Comparison of ENCODE assay signal across 28 cellular contexts in genomic region chr2:236877972-236878371, GRCh38.
"Had no signal": no experiment of that assay in that cellular context is flagged by ENCODE, and none has a peak within 500 bp of the region (broad histone marks: within the 10 kb centered on the region; RNA-seq: fewer than 3 reads in every experiment).

No MANE protein-coding gene starts in this region.

- H3K9me3 ChIP-seq: stomach, suprapubic skin, testis, thoracic aorta, thyroid gland, tibial artery, tibial nerve, upper lobe of left lung, upper lobe of right lung, uterus, vagina had no signal

- H3K4me3 Mint-ChIP-seq: stimulated activated effector memory CD8-positive, alpha-beta T cell treated with anti-CD3 and anti-CD28 coated beads, Interleukin-12 subunit alpha, Interleukin-12 subunit beta, amount 100 ng/mL, for 72 hours; stimulated activated memory B cell treated with anti-CD40 and anti-IgM and Interleukin-4, amounts not matched to agents 10 μg/mL and 1 μg/mL and 100 μg/mL, for 72 hours; stimulated activated naive B cell treated with anti-CD40 and anti-IgM and Interleukin-4, amounts not matched to agents 10 μg/mL and 1 μg/mL and 100 μg/mL, for 72 hours; stimulated activated naive CD8-positive, alpha-beta T cell treated with anti-CD3 and anti-CD28 coated beads, Interleukin-15, amount 100 ng/mL, for 72 hours; stimulated activated naive CD8-positive, alpha-beta T cell treated with anti-CD3 and anti-CD28 coated beads, Interleukin-15, Interleukin-2, amounts not matched to agents 100 ng/mL and 50 ng/mL, for 24 hours; type B pancreatic cell had no signal

- H3K27me3 Mint-ChIP-seq: stimulated activated naive CD8-positive, alpha-beta T cell treated with anti-CD3 and anti-CD28 coated beads, Interleukin-15, amount 100 ng/mL, for 72 hours had no signal

- H3K4me1 ChIP-seq: stomach, testis, transverse colon, uterus had no signal

- H3K4me3 ChIP-seq: stomach, suprapubic skin, testis, thoracic aorta, thyroid gland, tibial artery, tibial nerve, transverse colon, upper lobe of left lung, upper lobe of right lung, uterus, vagina had no signal

- H3K36me3 Mint-ChIP-seq: stimulated activated effector memory CD8-positive, alpha-beta T cell treated with anti-CD3 and anti-CD28 coated beads, Interleukin-12 subunit alpha, Interleukin-12 subunit beta, amount 100 ng/mL, for 72 hours; stimulated activated memory B cell treated with anti-CD40 and anti-IgM and Interleukin-4, amounts not matched to agents 10 μg/mL and 1 μg/mL and 100 μg/mL, for 72 hours; stimulated activated naive B cell treated with anti-CD40 and anti-IgM and Interleukin-4, amounts not matched to agents 10 μg/mL and 1 μg/mL and 100 μg/mL, for 72 hours had no signal

- DNase-seq: stimulated activated CD4-positive, alpha-beta T cell treated with anti-CD3 and anti-CD28 coated beads, Interleukin-2, amount 100 ng/mL, for 48 hours; stimulated activated CD4-positive, alpha-beta T cell treated with anti-CD3 and anti-CD28 coated beads, Interleukin-4, amount 100 ng/mL, for 1 hour; stimulated activated CD4-positive, alpha-beta T cell treated with anti-CD3 and anti-CD28 coated beads, Interleukin-4, amount 100 ng/mL, for 24 hours; stimulated activated CD4-positive, alpha-beta T cell treated with anti-CD3 and anti-CD28 coated beads, Interleukin-4, amount 100 ng/mL, for 4 hours; stimulated activated CD8-positive, alpha-beta memory T cell treated with anti-CD3 and anti-CD28 coated beads, Interleukin-4, amount 100 ng/mL, for 48 hours; stimulated activated naive B cell treated with anti-CD40 and anti-IgM and Interleukin-4, amounts not matched to agents 10 μg/mL and 1 μg/mL and 100 μg/mL, for 72 hours; stimulated activated naive CD4-positive, alpha-beta T cell; stimulated activated naive CD4-positive, alpha-beta T cell treated with Interleukin-2 at 50 U/mL for 16 hours; stimulated activated naive CD8-positive, alpha-beta T cell treated with anti-CD3 and anti-CD28 coated beads, Interleukin-15, amount 100 ng/mL, for 72 hours; stimulated activated naive CD8-positive, alpha-beta T cell treated with anti-CD3 and anti-CD28 coated beads, Interleukin-15, Interleukin-2, amounts not matched to agents 100 U/mL and 50 U/mL, for 24 hours; stomach; substantia nigra; testis; thyroid gland; tibial artery; transverse colon; trophoblast cell; upper lobe of left lung; upper lobe of right lung; uterus had no signal

- H3K27ac Mint-ChIP-seq: stimulated activated effector memory CD8-positive, alpha-beta T cell treated with anti-CD3 and anti-CD28 coated beads, Interleukin-12 subunit alpha, Interleukin-12 subunit beta, amount 100 ng/mL, for 72 hours; stimulated activated memory B cell treated with anti-CD40 and anti-IgM and Interleukin-4, amounts not matched to agents 10 μg/mL and 1 μg/mL and 100 μg/mL, for 72 hours; stimulated activated naive B cell treated with anti-CD40 and anti-IgM and Interleukin-4, amounts not matched to agents 10 μg/mL and 1 μg/mL and 100 μg/mL, for 72 hours; stimulated activated naive CD8-positive, alpha-beta T cell treated with anti-CD3 and anti-CD28 coated beads, Interleukin-15, amount 100 ng/mL, for 72 hours; stimulated activated naive CD8-positive, alpha-beta T cell treated with anti-CD3 and anti-CD28 coated beads, Interleukin-15, Interleukin-2, amounts not matched to agents 100 ng/mL and 50 ng/mL, for 24 hours; type B pancreatic cell had no signal

- H3K27ac ChIP-seq: stomach, suprapubic skin, testis, thoracic aorta, thyroid gland, tibial artery, tibial nerve, transverse colon, upper lobe of left lung, upper lobe of right lung, uterus, vagina had no signal

- ATAC-seq: stimulated activated effector memory CD8-positive, alpha-beta T cell treated with anti-CD3 and anti-CD28 coated beads, Interleukin-12 subunit alpha, Interleukin-12 subunit beta, amount 100 ng/mL, for 72 hours; stimulated activated memory B cell treated with anti-CD40 and anti-IgM and Interleukin-4, amounts not matched to agents 10 μg/mL and 1 μg/mL and 100 μg/mL, for 72 hours; stimulated activated naive B cell treated with anti-CD40 and anti-IgM and Interleukin-4, amounts not matched to agents 10 μg/mL and 1 μg/mL and 100 μg/mL, for 72 hours; stimulated activated naive CD8-positive, alpha-beta T cell treated with anti-CD3 and anti-CD28 coated beads, Interleukin-15, amount 100 ng/mL, for 72 hours; stimulated activated naive CD8-positive, alpha-beta T cell treated with anti-CD3 and anti-CD28 coated beads, Interleukin-15, Interleukin-2, amounts not matched to agents 100 U/mL and 50 U/mL, for 24 hours; upper lobe of right lung had no signal

- H3K27me3 ChIP-seq: stomach, suprapubic skin, testis, thyroid gland, tibial artery, tibial nerve, transverse colon, upper lobe of left lung, uterus, vagina had no signal

- H3K4me1 Mint-ChIP-seq: stimulated activated effector memory CD8-positive, alpha-beta T cell treated with anti-CD3 and anti-CD28 coated beads, Interleukin-12 subunit alpha, Interleukin-12 subunit beta, amount 100 ng/mL, for 72 hours; stimulated activated memory B cell treated with anti-CD40 and anti-IgM and Interleukin-4, amounts not matched to agents 10 μg/mL and 1 μg/mL and 100 μg/mL, for 72 hours; stimulated activated naive B cell treated with anti-CD40 and anti-IgM and Interleukin-4, amounts not matched to agents 10 μg/mL and 1 μg/mL and 100 μg/mL, for 72 hours; stimulated activated naive CD8-positive, alpha-beta T cell treated with anti-CD3 and anti-CD28 coated beads, Interleukin-15, amount 100 ng/mL, for 72 hours had no signal

- H3K9me3 Mint-ChIP-seq: stimulated activated effector memory CD8-positive, alpha-beta T cell treated with anti-CD3 and anti-CD28 coated beads, Interleukin-12 subunit alpha, Interleukin-12 subunit beta, amount 100 ng/mL, for 72 hours; stimulated activated memory B cell treated with anti-CD40 and anti-IgM and Interleukin-4, amounts not matched to agents 10 μg/mL and 1 μg/mL and 100 μg/mL, for 72 hours; stimulated activated naive B cell treated with anti-CD40 and anti-IgM and Interleukin-4, amounts not matched to agents 10 μg/mL and 1 μg/mL and 100 μg/mL, for 72 hours; stimulated activated naive CD8-positive, alpha-beta T cell treated with anti-CD3 and anti-CD28 coated beads, Interleukin-15, amount 100 ng/mL, for 72 hours; stimulated activated naive CD8-positive, alpha-beta T cell treated with anti-CD3 and anti-CD28 coated beads, Interleukin-15, Interleukin-2, amounts not matched to agents 100 ng/mL and 50 ng/mL, for 24 hours had no signal

- H3K36me3 ChIP-seq: stomach, suprapubic skin, thoracic aorta, thyroid gland, tibial artery, tibial nerve, transverse colon, upper lobe of left lung, upper lobe of right lung, uterus, vagina had no signal
